ENCODE assay signal across 9 cellular contexts in the genomic region with DNA sequence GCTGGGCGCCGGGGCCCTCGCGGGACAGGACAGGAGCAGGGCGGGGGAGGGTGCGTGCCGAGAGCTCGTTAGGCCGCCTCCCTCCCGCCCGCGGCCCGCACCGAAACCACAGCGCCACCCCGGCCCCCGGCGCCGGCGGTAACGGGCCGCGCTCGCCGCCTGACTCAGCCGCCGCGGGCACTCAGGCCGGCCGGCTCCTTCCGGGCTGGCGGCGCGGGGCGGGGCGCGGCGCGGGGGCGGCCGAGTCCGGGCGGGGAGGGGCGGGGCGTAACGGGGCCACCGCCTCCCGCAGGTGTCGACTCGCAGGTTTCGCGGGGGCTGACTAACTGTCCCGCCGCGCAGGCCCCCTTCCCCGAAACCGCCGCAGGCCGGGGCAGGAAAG. TPM values are rescaled to one million over a fixed set of nuclear protein-coding genes. Genes with fewer than 3 reads are reported as not detected.
DNase-seq lines count a peak whose midpoint lies in the region; ATAC-seq, FAIRE-seq and TF ChIP-seq lines count a peak whose summit lies in the region.
"Had no signal": no experiment of that assay in that cellular context is flagged by ENCODE, and none has a peak within 500 bp of the region (broad histone marks: within the 10 kb centered on the region; RNA-seq: fewer than 3 reads in every experiment).

A gene with protein sequence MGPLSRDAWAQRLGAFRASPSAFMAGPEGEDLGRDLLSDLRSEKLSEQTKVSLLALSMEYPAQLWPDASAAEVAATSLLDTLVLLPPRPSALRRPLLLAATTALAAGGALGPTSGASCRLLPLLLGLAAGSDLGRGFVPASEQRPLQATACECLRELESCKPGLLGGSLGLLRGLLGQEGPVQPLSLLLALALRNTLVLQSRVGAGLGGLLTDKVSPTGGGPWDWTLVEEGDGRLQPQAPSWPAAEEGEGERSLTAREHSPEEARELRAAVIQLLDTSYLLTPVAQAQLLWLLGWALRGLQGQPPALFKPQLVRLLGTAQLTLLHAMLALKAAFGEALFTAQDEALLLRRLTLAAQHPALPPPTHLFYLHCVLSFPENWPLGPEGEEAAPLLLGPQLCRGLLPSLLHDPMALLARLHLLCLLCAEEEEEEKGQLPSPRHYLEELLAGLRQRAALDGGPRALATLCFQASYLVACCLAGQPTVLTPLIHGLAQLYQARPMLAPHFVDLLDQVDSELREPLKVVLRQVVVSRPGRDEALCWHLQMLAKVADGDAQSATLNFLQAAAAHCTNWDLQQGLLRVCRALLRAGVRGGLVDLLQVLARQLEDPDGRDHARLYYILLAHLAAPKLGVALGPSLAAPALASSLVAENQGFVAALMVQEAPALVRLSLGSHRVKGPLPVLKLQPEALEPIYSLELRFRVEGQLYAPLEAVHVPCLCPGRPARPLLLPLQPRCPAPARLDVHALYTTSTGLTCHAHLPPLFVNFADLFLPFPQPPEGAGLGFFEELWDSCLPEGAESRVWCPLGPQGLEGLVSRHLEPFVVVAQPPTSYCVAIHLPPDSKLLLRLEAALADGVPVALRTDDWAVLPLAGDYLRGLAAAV (minus strand): TSS at position 207 of the 382 bp plus-strand sequence. CDS start 385 bp downstream, outside the sequence.

- TF ChIP-seq EP300 in gastroesophageal sphincter (IDR thresholded peaks at IDR 0.05), result no peak

- peak within 1 kb of the TSS; percentile 99 for H2AK5ac ChIP-seq in neuronal stem cell (ENCODE audit: low read depth, low read length)

- H3K9ac ChIP-seq in neuronal stem cell (ENCODE audit: low read depth, low read length, poor library complexity), result peak within 1 kb of the TSS; percentile 95

- H4K8ac ChIP-seq in neuronal stem cell (ENCODE audit: low read depth, low read length), result peak within 1 kb of the TSS; percentile 43

- H4K91ac ChIP-seq in neuronal stem cell (ENCODE audit: low read depth, low read length, poor library complexity), result peak within 1 kb of the TSS; percentile 72

- peak; percentile 34 to 50 for TF ChIP-seq POLR2A in gastroesophageal sphincter (IDR thresholded peaks at IDR 0.05)

- peak within 1 kb of the TSS; percentile 75 for H2BK5ac ChIP-seq in neuronal stem cell (ENCODE audit: low read length)

- H3K4me3 ChIP-seq in gastroesophageal sphincter, result peak within 1 kb of the TSS; percentile 75 to 98
- peak within 1 kb of the TSS; percentile 54 to 83 for H3K4me3 ChIP-seq in neuronal stem cell (ENCODE audit: low read length in 2 of 2)

- peak in 2 of 4 experiments; percentile 12 to 22 for TF ChIP-seq CTCF in gastroesophageal sphincter (IDR thresholded peaks at IDR 0.05)

- WGBS in gastroesophageal sphincter (ENCODE audit: low coverage in 1 of 2), 2 donors, result no CpG with 5 or more reads among the region's 59 CpGs
- no CpG with 5 or more reads among the region's 59 CpGs for WGBS in neuronal stem cell (ENCODE audit: extremely low coverage in 2 of 2, insufficient read length in 2 of 2, insufficient replicate concordance in 1 of 2), 2 donors

- ATAC-seq in GM18517 (IDR thresholded peaks at IDR 0.05; ENCODE audit: unreplicated experiment) (peak; percentile 47), HG03108 (IDR thresholded peaks at IDR 0.05; ENCODE audit: unreplicated experiment) (peak; percentile 51), gastroesophageal sphincter (peak; percentile 78)

- peak within 1 kb of the TSS; percentile 87 for H2BK120ac ChIP-seq in neuronal stem cell (ENCODE audit: low read depth, low read length)

- H3K9me3 ChIP-seq in gastroesophageal sphincter (no peaks in the 10 kb centered on the region), neuronal stem cell (replicated peaks in 1 of 2; ENCODE audit: control insufficient read depth in 2 of 2, insufficient read depth in 1 of 2, low read depth in 1 of 2, low read length in 2 of 2) (no peaks in the 10 kb centered on the region)

- peak within 1 kb of the TSS; percentile 83 for H3K4me2 ChIP-seq in neuronal stem cell (ENCODE audit: insufficient read depth, low read length, poor library complexity, severe bottlenecking)

- H2AFZ ChIP-seq in neuronal stem cell (ENCODE audit: low read length), result peak within 1 kb of the TSS; percentile 92

- H3K36me3 ChIP-seq in gastroesophageal sphincter (peaks cover 0 to 32% of the 10 kb centered on the region in 2 donors), neuronal stem cell (replicated peaks in 1 of 2; ENCODE audit: control insufficient read depth in 2 of 2, insufficient read depth in 2 of 2, low read length in 2 of 2) (peaks cover 6 to 18% of the 10 kb centered on the region in 2 donors)

- H2BK15ac ChIP-seq in neuronal stem cell (ENCODE audit: low read length), result peak within 1 kb of the TSS; percentile 91

- peak within 1 kb of the TSS; percentile 97 for H3K14ac ChIP-seq in neuronal stem cell (ENCODE audit: low read length)

- H2BK12ac ChIP-seq in neuronal stem cell (ENCODE audit: low read length), result peak within 1 kb of the TSS; percentile 94

- H3K4me1 ChIP-seq in gastroesophageal sphincter (peaks cover 0 to 46% (median 12%) of the 10 kb centered on the region in 3 donors), neuronal stem cell (ENCODE audit: control insufficient read depth in 2 of 2, insufficient read depth in 1 of 2, low read depth in 1 of 2, low read length in 2 of 2) (peaks cover 4 to 9% of the 10 kb centered on the region in 2 donors)

- peak within 1 kb of the TSS; percentile 0 to 87 (median 79) for H3K27ac ChIP-seq in gastroesophageal sphincter
- H3K27ac ChIP-seq in neuronal stem cell (replicated peaks; ENCODE audit: low read length), result no peak within 1 kb of the TSS

- DNase-seq in AG08396 (ENCODE audit: low spot score) (peak; percentile 91), RCC 7860 (ENCODE audit: low spot score) (peak; percentile 34), neuronal stem cell (ENCODE audit: low spot score) (peak; percentile 57), superior temporal gyrus (ENCODE audit: extremely low spot score) (peak; percentile 18)
- DNase-seq in activated naive CD4-positive, alpha-beta T cell (lab: John Stamatoyannopoulos, UW), result peak; percentile 18 to 66 (median 38)

- peak within 1 kb of the TSS; percentile 66 for H3K4ac ChIP-seq in neuronal stem cell (ENCODE audit: low read length)

- H3K79me1 ChIP-seq in neuronal stem cell (ENCODE audit: low read depth, low read length), result peaks cover 17% of the 10 kb centered on the region

- no peak for FAIRE-seq in RCC 7860 (lab: Jason Lieb, UNC)
- FAIRE-seq: TTC549 had no signal

- H3K18ac ChIP-seq in neuronal stem cell (ENCODE audit: low read length), result peak within 1 kb of the TSS; percentile 96

- peak within 1 kb of the TSS; percentile 98 for H3K23ac ChIP-seq in neuronal stem cell (ENCODE audit: low read depth, low read length, poor library complexity)

- H3K27me3 ChIP-seq in gastroesophageal sphincter, result peaks cover 20% of the 10 kb centered on the region
- peaks cover 3 to 44% (median 26%) of the 10 kb centered on the region in 3 experiments for H3K27me3 ChIP-seq in neuronal stem cell (ENCODE audit: control insufficient read depth in 3 of 3, insufficient read depth in 3 of 3, low read depth in 1 of 3, low read length in 3 of 3)

RNA-seq across cellular contexts. Expression of the gene that starts here (rescaled TPM):
- 10 to 100 TPM; 11.2 to 23.4 (median 15.7) TPM for total RNA-seq in gastroesophageal sphincter
- 4.0 TPM for polyA plus RNA-seq in neuronal stem cell (2013, experiment 1 of 2)
- 4.1 TPM for polyA plus RNA-seq in neuronal stem cell (2013, experiment 2 of 2)

Comparison
In these comparisons a context has a peak if more than half of its experiments do, and no peak if none do; other contexts are left out.
1. DNase-seq: peak in every context shown above with its lines; median percentile 91 in AG08396; 57 in neuronal stem cell; 38 in activated naive CD4-positive, alpha-beta T cell; 34 in RCC 7860; 18 in superior temporal gyrus.